9 cellular contexts compared by ENCODE assay signal in genomic region chr20:5569021-5569420, GRCh38. TPM values are rescaled to one million over a fixed set of nuclear protein-coding genes. Genes with fewer than 3 reads are reported as not detected.
DNase-seq lines count a peak whose midpoint lies in the region; TF ChIP-seq lines count a peak whose summit lies in the region.
"Had no signal": no experiment of that assay in that cellular context is flagged by ENCODE, and none has a peak within 500 bp of the region (broad histone marks: within the 10 kb centered on the region; RNA-seq: fewer than 3 reads in every experiment).

No MANE protein-coding gene starts in this region.

- CTCF ChIA-PET in RWPE1 (lab: Yijun Ruan, JAX) = interaction anchor here (0.7 to 2.0 kb wide), 6 partner anchors 9 to 254 kb away, joined by 3 to 16 read pairs (median 4); no protein-coding TSS in a partner anchor

- no peaks in the 10 kb centered on the region for H3K9me3 ChIP-seq in adipocyte (ENCODE audit: control insufficient read depth, low read length)
- H3K9me3 ChIP-seq: BLaER1 treated with 17β-estradiol and CSF1 and Interleukin-3, amounts not matched to agents 10 nM and 100 nM had no signal

- no peaks in the 10 kb centered on the region for H3K27me3 ChIP-seq in adipocyte (replicated peaks; ENCODE audit: control insufficient read depth, insufficient read depth, low read length)
- H3K27me3 ChIP-seq: BLaER1 treated with 17β-estradiol and CSF1 and Interleukin-3, amounts not matched to agents 10 nM and 100 nM had no signal

- H3K9ac ChIP-seq in adipocyte (ENCODE audit: low read length) = no peak overlapping the region
- H3K9ac ChIP-seq: BLaER1 treated with 17β-estradiol and CSF1 and Interleukin-3, amounts not matched to agents 10 nM and 100 nM had no signal

- TF ChIP-seq CTCF in RWPE1 (conservative IDR thresholded peaks at IDR 0.05; ENCODE audit: low read depth) = peak; percentile 76

- peaks cover 86% of the 10 kb centered on the region for H3K36me3 ChIP-seq in adipocyte (ENCODE audit: control insufficient read depth, insufficient read depth, low read length, severe bottlenecking)

- DNase-seq in NCI-H2107 treated with DMSO at 0.1 percent for 48 hours (lab: John Stamatoyannopoulos, UW; ENCODE audit: unreplicated experiment) (peak; percentile 50), NCI-H2107 (lab: John Stamatoyannopoulos, UW) (no peak), RWPE1 (ENCODE audit: low spot score) (peak; percentile 46), adipocyte (ENCODE audit: low read depth) (peak; percentile 66), hepatic stellate cell (ENCODE audit: low spot score) (peak; percentile 15), islet precursor cell (no peak)
- peak; percentile 60 for DNase-seq in Jurkat, Clone E6-1 (ENCODE audit: low read depth, low spot score)
- peak; percentile 55 for DNase-seq in stimulated activated CD4-positive, alpha-beta T cell treated with anti-CD3 and anti-CD28 coated beads, Interleukin-15, amount 100 ng/mL, for 24 hours

- H3K4me1 ChIP-seq in adipocyte (ENCODE audit: control insufficient read depth, insufficient read depth, low read length) = no peaks in the 10 kb centered on the region

- POLR2A ChIA-PET in RWPE1 (lab: Yijun Ruan, JAX; ENCODE audit: low non-redundant PET) = interaction anchor here (0.7 kb wide), 1 partner anchor 34 kb away, joined by 3 read pairs; no protein-coding TSS in a partner anchor

- H3K4me3 ChIP-seq in Jurkat, Clone E6-1 (ENCODE audit: low read length) = no peak overlapping the region
- H3K4me3 ChIP-seq in adipocyte (ENCODE audit: low read length) = no peak overlapping the region
- H3K4me3 ChIP-seq: BLaER1 treated with 17β-estradiol and CSF1 and Interleukin-3, amounts not matched to agents 10 nM and 100 nM had no signal

- H3K27ac ChIP-seq in RWPE1 = no peak overlapping the region
- H3K27ac ChIP-seq: BLaER1 treated with 17β-estradiol and CSF1 and Interleukin-3, amounts not matched to agents 10 nM and 100 nM had no signal

RNA-seq across cellular contexts. Expression of gene GPCPD1, which starts 41.8 kb away (rescaled TPM):
- 13.5 TPM for polyA plus RNA-seq in Jurkat, Clone E6-1 (2012; ENCODE audit: insufficient read depth, insufficient read length)

Comparison
In these comparisons a context has a peak if more than half of its experiments do, and no peak if none do; other contexts are left out.
1. DNase-seq: peak in NCI-H2107 treated with DMSO at 0.1 percent for 48 hours (single experiment), Jurkat, Clone E6-1 (single experiment), RWPE1 (single experiment), adipocyte (single experiment), hepatic stellate cell (single experiment) and stimulated activated CD4-positive, alpha-beta T cell treated with anti-CD3 and anti-CD28 coated beads, Interleukin-15, amount 100 ng/mL, for 24 hours (single experiment); none in NCI-H2107 (single experiment) and islet precursor cell (single experiment).